24 cellular contexts compared by ENCODE assay signal in the genomic region with DNA sequence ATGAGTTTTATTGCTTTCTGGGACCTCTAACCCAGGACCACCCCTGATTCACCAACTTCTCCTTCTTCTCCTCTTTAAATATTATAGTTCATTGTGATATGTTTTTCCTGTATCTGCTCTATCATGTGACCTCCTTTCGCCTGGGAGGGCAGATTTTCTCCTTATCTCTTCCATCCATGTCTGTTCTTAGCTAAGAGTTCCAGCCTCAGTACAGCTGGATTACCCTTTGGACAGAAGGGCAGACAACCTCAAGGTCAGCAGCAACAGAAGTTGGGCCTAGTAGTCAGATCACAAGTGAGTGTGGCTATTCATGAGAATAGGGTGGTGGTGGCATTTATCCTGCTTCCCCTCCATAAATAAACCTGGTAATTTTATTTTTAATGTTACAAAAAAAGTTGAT.
"Had no signal": no experiment of that assay in that cellular context is flagged by ENCODE, and none has a peak within 500 bp of the region (broad histone marks: within the 10 kb centered on the region; RNA-seq: fewer than 3 reads in every experiment).

No MANE protein-coding gene starts in this region.

- H3K4me1 Mint-ChIP-seq: activated naive CD8-positive, alpha-beta T cell treated with anti-CD3 and anti-CD28 coated beads, Interleukin-2, amount 10 ng/mL, durations not matched to agents 7 days and 5 days had no signal

- H3K36me3 Mint-ChIP-seq: activated naive CD8-positive, alpha-beta T cell treated with anti-CD3 and anti-CD28 coated beads, Interleukin-2, amount 10 ng/mL, durations not matched to agents 7 days and 5 days had no signal

- H3K36me3 ChIP-seq: adrenal gland, breast epithelium, Peyer's patch, SJSA1 had no signal

- DNase-seq: activated CD4-positive, alpha-beta T cell treated with anti-CD3 and anti-CD28 coated beads for 4 hours; activated CD8-positive, alpha-beta memory T cell treated with anti-CD3 and anti-CD28 coated beads, Interleukin-2, amount 50 U/mL, for 48 hours; activated CD8-positive, alpha-beta T cell treated with anti-CD3 and anti-CD28 coated beads for 36 hours; activated naive CD4-positive, alpha-beta T cell treated with anti-CD3 and anti-CD28 coated beads, Interleukin-2, amount 50 U/mL, for 16 hours; activated naive CD8-positive, alpha-beta T cell treated with anti-CD3 and anti-CD28 coated beads, Interleukin-2, amount 10 ng/mL, durations not matched to agents 7 days and 5 days; activated T-cell treated with anti-CD3 and anti-CD28 coated beads, Interleukin-2, amount 50 U/mL, for 1 hour; adrenal gland; anterior cingulate cortex; caudate nucleus; NCI-H1048; NCI-H146; NCI-H187 treated with DMSO at 0.1 percent for 48 hours; NCI-H2081 treated with DMSO at 0.1 percent for 48 hours; NCI-H2227 treated with DMSO at 0.1 percent for 48 hours; NCI-H446 treated with DMSO at 0.1 percent for 48 hours; NCI-H524 treated with DMSO at 0.1 percent for 48 hours; NCI-H748 treated with DMSO at 0.1 percent for 48 hours; Peyer's patch; Right ventricle myocardium superior; SW 1271 had no signal

- H3K9me3 Mint-ChIP-seq: activated CD8-positive, alpha-beta T cell treated with anti-CD3 and anti-CD28 coated beads for 36 hours; activated naive CD8-positive, alpha-beta T cell treated with anti-CD3 and anti-CD28 coated beads, Interleukin-2, amount 10 ng/mL, durations not matched to agents 7 days and 5 days; T-helper 1 cell treated with Interleukin-12 subunit alpha and Interleukin-12 subunit beta and Interleukin-4 antibody, amounts not matched to agents 30 μg/mL and 1 μg/mL, for 36 hours had no signal

- H3K27ac ChIP-seq: adrenal gland, breast epithelium, Peyer's patch, RWPE1, SJSA1 had no signal

- H3K27ac Mint-ChIP-seq: activated CD8-positive, alpha-beta T cell treated with anti-CD3 and anti-CD28 coated beads for 36 hours; activated naive CD8-positive, alpha-beta T cell treated with anti-CD3 and anti-CD28 coated beads, Interleukin-2, amount 10 ng/mL, durations not matched to agents 7 days and 5 days; T-helper 1 cell treated with Interleukin-12 subunit alpha and Interleukin-12 subunit beta and Interleukin-4 antibody, amounts not matched to agents 30 μg/mL and 1 μg/mL, for 36 hours had no signal

- H3K9me3 ChIP-seq: adrenal gland, breast epithelium, Peyer's patch, SJSA1 had no signal

- H3K4me1 ChIP-seq: breast epithelium, Peyer's patch had no signal

- H3K4me3 ChIP-seq: adrenal gland, breast epithelium, Peyer's patch, SJSA1 had no signal

- H3K4me3 Mint-ChIP-seq: activated CD8-positive, alpha-beta T cell treated with anti-CD3 and anti-CD28 coated beads for 36 hours; activated naive CD8-positive, alpha-beta T cell treated with anti-CD3 and anti-CD28 coated beads, Interleukin-2, amount 10 ng/mL, durations not matched to agents 7 days and 5 days; T-helper 1 cell treated with Interleukin-12 subunit alpha and Interleukin-12 subunit beta and Interleukin-4 antibody, amounts not matched to agents 30 μg/mL and 1 μg/mL, for 36 hours had no signal

- H3K27me3 ChIP-seq: Peyer's patch, SJSA1 had no signal
